Comparison of ENCODE assay signal across 16 cellular contexts in genomic region chr18:80176334-80177080, GRCh38.
DNase-seq lines count a peak whose midpoint lies in the region; TF ChIP-seq lines count a peak whose summit lies in the region.
"Had no signal": no experiment of that assay in that cellular context is flagged by ENCODE, and none has a peak within 500 bp of the region (broad histone marks: within the 10 kb centered on the region; RNA-seq: fewer than 3 reads in every experiment).

No MANE protein-coding gene starts in this region.

- intact Hi-C loops in thyroid gland (cut with DNase I) = no loop called here

- no peaks in the 10 kb centered on the region for H3K27me3 ChIP-seq in thyroid gland
- H3K27me3 ChIP-seq: colonic mucosa, testis had no signal

- no peak for TF ChIP-seq CTCF in thyroid gland (IDR thresholded peaks at IDR 0.05)

- no peaks in the 10 kb centered on the region for H3K36me3 ChIP-seq in thyroid gland
- H3K36me3 ChIP-seq: colonic mucosa had no signal

- no peak overlapping the region for H3K4me3 ChIP-seq in thyroid gland (replicated peaks in 1 of 3)
- H3K4me3 ChIP-seq: colonic mucosa, smooth muscle cell, testis had no signal

- peaks cover 58% of the 10 kb centered on the region for H3K27me3 Mint-ChIP-seq in activated T-cell treated with anti-CD3 and anti-CD28 coated beads, Interleukin-2, amount 50 U/mL, for 24 hours

- no peaks in the 10 kb centered on the region for H3K9me3 ChIP-seq in thyroid gland
- H3K9me3 ChIP-seq: colonic mucosa, testis had no signal

- peaks cover 6 to 33% of the 10 kb centered on the region in 2 donors for H3K4me1 ChIP-seq in thyroid gland
- H3K4me1 ChIP-seq: colonic mucosa, testis had no signal

- WGBS in thyroid gland, 2 donors = 56 to 57% methylated on average over 18 of the region's 18 CpGs

- no peaks in the 10 kb centered on the region for H3K36me3 Mint-ChIP-seq in activated T-cell treated with anti-CD3 and anti-CD28 coated beads, Interleukin-2, amount 50 U/mL, for 24 hours (ENCODE audit: low read depth)

- no peak for TF ChIP-seq POLR2A in thyroid gland (IDR thresholded peaks at IDR 0.05)

- peak overlapping the region in 2 of 3 donors; percentile 46 to 63 for H3K27ac ChIP-seq in thyroid gland
- H3K27ac ChIP-seq: colonic mucosa, testis had no signal

- H3K9me3 Mint-ChIP-seq in activated T-cell treated with anti-CD3 and anti-CD28 coated beads, Interleukin-2, amount 50 U/mL, for 24 hours = no peaks in the 10 kb centered on the region
- H3K9me3 Mint-ChIP-seq: activated B cell treated with CpG ODN at 0.5 μM for 24 hours; activated naive CD8-positive, alpha-beta T cell treated with anti-CD3 and anti-CD28 coated beads, Interleukin-2, amount 50 U/mL, for 24 hours; neural crest cell had no signal

- no peak overlapping the region for H3K4me3 Mint-ChIP-seq in activated T-cell treated with anti-CD3 and anti-CD28 coated beads, Interleukin-2, amount 50 U/mL, for 24 hours
- H3K4me3 Mint-ChIP-seq: activated B cell treated with CpG ODN at 0.5 μM for 24 hours, neural crest cell had no signal

- DNase-seq in NCI-H2171 treated with DMSO at 0.1 percent for 48 hours (lab: John Stamatoyannopoulos, UW) (peak; percentile 47), NCI-H2171 (lab: John Stamatoyannopoulos, UW) (no peak), NCI-H345 treated with DMSO at 0.1 percent for 48 hours (lab: John Stamatoyannopoulos, UW; ENCODE audit: unreplicated experiment) (peak; percentile 19), iris pigment epithelial cell (ENCODE audit: low read depth) (peak; percentile 10), thyroid gland (peak; percentile 35 to 51)
- no peak for DNase-seq in stimulated activated CD4-positive, alpha-beta T cell treated with anti-CD3 and anti-CD28 coated beads, Interleukin-15, amount 100 ng/mL, for 24 hours
- no peak for DNase-seq in activated CD8-positive, alpha-beta memory T cell treated with anti-CD3 and anti-CD28 coated beads for 24 hours
- no peak for DNase-seq in activated T-cell treated with anti-CD3 and anti-CD28 coated beads, Interleukin-2, amount 50 U/mL, for 24 hours
- DNase-seq: activated B cell treated with CpG ODN at 0.5 μM for 24 hours, colonic mucosa, foreskin melanocyte, NCI-H1436, testis had no signal

- peaks cover 15% of the 10 kb centered on the region for H3K4me1 Mint-ChIP-seq in activated T-cell treated with anti-CD3 and anti-CD28 coated beads, Interleukin-2, amount 50 U/mL, for 24 hours (ENCODE audit: low read depth)

- H3K27ac Mint-ChIP-seq in activated T-cell treated with anti-CD3 and anti-CD28 coated beads, Interleukin-2, amount 50 U/mL, for 24 hours = no peak overlapping the region
- H3K27ac Mint-ChIP-seq: activated B cell treated with CpG ODN at 0.5 μM for 24 hours had no signal

Comparison
In these comparisons a context has a peak if more than half of its experiments do, and no peak if none do; other contexts are left out.
1. DNase-seq: peak in NCI-H2171 treated with DMSO at 0.1 percent for 48 hours (single experiment), NCI-H345 treated with DMSO at 0.1 percent for 48 hours (single experiment), iris pigment epithelial cell (single experiment) and thyroid gland (2 of 2); none in NCI-H2171 (single experiment), stimulated activated CD4-positive, alpha-beta T cell treated with anti-CD3 and anti-CD28 coated beads, Interleukin-15, amount 100 ng/mL, for 24 hours (single experiment), activated CD8-positive, alpha-beta memory T cell treated with anti-CD3 and anti-CD28 coated beads for 24 hours (single experiment) and activated T-cell treated with anti-CD3 and anti-CD28 coated beads, Interleukin-2, amount 50 U/mL, for 24 hours (single experiment).